Comparison of ENCODE assay signal across 23 cellular contexts in the genomic region with DNA sequence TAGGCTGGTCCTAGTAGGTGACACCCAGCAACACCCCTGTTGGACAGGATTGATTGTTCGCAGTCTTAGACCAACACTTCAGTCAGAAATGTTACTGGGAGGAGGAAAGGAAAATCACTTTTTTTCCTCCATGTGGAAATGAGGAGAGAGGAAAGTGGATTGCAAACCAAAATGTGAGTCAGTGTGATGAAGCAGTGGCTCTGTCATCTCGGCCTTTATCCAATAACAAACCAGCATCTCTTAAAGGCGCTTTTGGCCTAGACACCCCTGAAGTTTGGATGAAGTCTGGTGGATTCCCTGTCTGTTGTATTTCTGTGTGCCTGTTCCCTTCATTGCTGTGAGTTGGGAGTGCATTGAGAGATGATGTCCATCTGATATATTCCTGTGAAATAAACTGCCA. TPM values are rescaled to one million over a fixed set of nuclear protein-coding genes. Genes with fewer than 3 reads are reported as not detected.
"Had no signal": no experiment of that assay in that cellular context is flagged by ENCODE, and none has a peak within 500 bp of the region (broad histone marks: within the 10 kb centered on the region; RNA-seq: fewer than 3 reads in every experiment).

No MANE protein-coding gene starts in this region.

- H3K36me3 ChIP-seq: ovary had no signal

- DNase-seq: activated CD4-positive, alpha-beta T cell treated with anti-CD3 and anti-CD28 coated beads for 1 hour; activated T-cell treated with anti-CD3 and anti-CD28 coated beads, Interleukin-2, amount 50 U/mL, for 24 hours; aorta; caudate nucleus; effector memory CD8-positive, alpha-beta T cell; naive thymus-derived CD8-positive, alpha-beta T cell; ovary; right cardiac atrium; stimulated activated CD4-positive, alpha-beta T cell treated with anti-CD3 and anti-CD28 coated beads, Interleukin-4, amount 100 ng/mL, for 24 hours; stimulated activated naive CD4-positive, alpha-beta T cell treated with Interleukin-2 at 50 U/mL for 16 hours; T-cell; upper lobe of right lung had no signal

- H3K4me3 ChIP-seq: esophagus muscularis mucosa, lung, ovary, thoracic aorta, upper lobe of right lung had no signal

- H3K27ac Mint-ChIP-seq: activated naive CD4-positive, alpha-beta T cell treated with anti-CD3 and anti-CD28 coated beads, Interleukin-2, amount 50 U/mL, for 72 hours; activated T-cell treated with anti-CD3 and anti-CD28 coated beads, Interleukin-2, amount 50 U/mL, for 24 hours; activated T-helper 17 cell treated with anti-CD3 and anti-CD28 coated beads, Interleukin-2, amount 50 U/mL, for 72 hours; brain; effector memory CD8-positive, alpha-beta T cell; mesothelial cell of epicardium; T-cell had no signal

- H3K27ac ChIP-seq: esophagus muscularis mucosa, ovary, thoracic aorta, upper lobe of right lung had no signal

- H3K9me3 Mint-ChIP-seq: activated T-cell treated with anti-CD3 and anti-CD28 coated beads, Interleukin-2, amount 50 U/mL, for 24 hours; activated T-helper 17 cell treated with anti-CD3 and anti-CD28 coated beads, Interleukin-2, amount 50 U/mL, for 72 hours; brain; effector memory CD8-positive, alpha-beta T cell; mesothelial cell of epicardium; naive thymus-derived CD8-positive, alpha-beta T cell; T-cell had no signal

- H3K27me3 ChIP-seq: esophagus muscularis mucosa, ovary, upper lobe of right lung had no signal

- H3K4me3 Mint-ChIP-seq: activated T-cell treated with anti-CD3 and anti-CD28 coated beads, Interleukin-2, amount 50 U/mL, for 24 hours; activated T-helper 17 cell treated with anti-CD3 and anti-CD28 coated beads, Interleukin-2, amount 50 U/mL, for 72 hours; brain; effector memory CD8-positive, alpha-beta T cell; mesothelial cell of epicardium; naive thymus-derived CD8-positive, alpha-beta T cell; T-cell had no signal

- H3K27me3 Mint-ChIP-seq: activated T-cell treated with anti-CD3 and anti-CD28 coated beads, Interleukin-2, amount 50 U/mL, for 24 hours; activated T-helper 17 cell treated with anti-CD3 and anti-CD28 coated beads, Interleukin-2, amount 50 U/mL, for 72 hours; brain; effector memory CD8-positive, alpha-beta T cell; naive thymus-derived CD8-positive, alpha-beta T cell; T-cell had no signal

- H3K4me1 ChIP-seq: esophagus muscularis mucosa had no signal

- H3K9me3 ChIP-seq: esophagus muscularis mucosa, ovary, thoracic aorta, upper lobe of right lung had no signal

- H3K4me1 Mint-ChIP-seq: activated T-helper 17 cell treated with anti-CD3 and anti-CD28 coated beads, Interleukin-2, amount 50 U/mL, for 72 hours; mesothelial cell of epicardium; T-cell had no signal

RNA-seq across cellular contexts. Expression of a gene that starts 16.7 kb away (rescaled TPM):
- total RNA-seq: activated naive CD4-positive, alpha-beta T cell treated with anti-CD3 and anti-CD28 coated beads, Interleukin-2, amount 50 U/mL, for 72 hours; activated T-helper 17 cell treated with anti-CD3 and anti-CD28 coated beads, Interleukin-2, amount 50 U/mL, for 72 hours; dermis microvascular lymphatic vessel endothelial cell; kidney epithelial cell; left lobe of liver; mesothelial cell of epicardium; naive thymus-derived CD8-positive, alpha-beta T cell; pulmonary artery endothelial cell; right cardiac atrium; T-cell had no signal
- polyA plus RNA-seq: aorta had no signal
